Comparison of ENCODE assay signal across 9 cellular contexts in the genomic region with DNA sequence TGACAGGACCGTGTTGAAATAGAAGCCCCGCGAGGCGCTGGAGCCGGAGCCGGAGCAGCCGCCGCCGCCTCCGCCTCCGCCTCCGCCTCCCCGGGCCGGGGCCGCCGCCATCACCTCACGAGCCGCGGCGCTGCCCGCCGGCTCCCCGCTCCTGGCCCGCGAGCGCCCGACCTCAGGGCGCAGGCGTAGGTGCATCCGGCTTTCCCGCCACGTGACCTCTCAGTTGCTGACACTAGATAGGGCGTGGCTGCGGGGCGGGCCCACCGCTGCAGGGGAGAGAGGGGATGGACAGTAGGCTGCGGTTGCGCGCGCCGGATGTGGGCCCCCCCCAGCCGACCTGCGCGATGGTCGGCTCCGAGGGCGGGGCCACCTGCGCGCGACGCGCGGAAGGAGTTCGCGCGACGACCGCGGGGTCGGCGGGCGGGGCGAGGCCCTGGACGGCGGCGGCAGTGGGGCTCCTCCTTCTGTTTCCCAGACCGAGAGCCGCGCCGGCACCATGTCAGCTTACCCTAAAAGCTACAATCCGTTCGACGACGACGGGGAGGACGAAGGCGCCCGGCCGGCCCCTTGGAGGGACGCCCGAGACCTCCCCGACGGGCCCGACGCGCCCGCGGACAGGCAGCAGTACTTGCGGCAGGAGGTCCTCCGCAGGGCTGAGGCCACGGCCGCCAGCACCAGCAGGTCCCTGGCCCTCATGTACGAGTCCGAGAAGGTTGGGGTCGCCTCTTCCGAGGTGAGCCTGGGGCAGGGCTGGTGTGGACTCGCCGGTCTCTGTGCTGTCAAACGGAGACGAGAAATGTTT. TPM values are rescaled to one million over a fixed set of nuclear protein-coding genes. Genes with fewer than 3 reads are reported as not detected.
DNase-seq lines count a peak whose midpoint lies in the region; ATAC-seq, FAIRE-seq and TF ChIP-seq lines count a peak whose summit lies in the region.
"Had no signal": no experiment of that assay in that cellular context is flagged by ENCODE, and none has a peak within 500 bp of the region (broad histone marks: within the 10 kb centered on the region; RNA-seq: fewer than 3 reads in every experiment).

A gene (minus strand): TSS at position 197 of the 802 bp plus-strand sequence. CDS start 86 bp downstream, at position 111.
A gene (plus strand): TSS at position 393 of the 802 bp plus-strand sequence. CDS start 104 bp downstream, at position 497.

- H3K4me1 ChIP-seq in kidney (ENCODE audit: control insufficient read depth in 1 of 2, insufficient read depth in 1 of 2, low read depth in 1 of 2, low read length in 2 of 2): peaks cover 12 to 19% of the 10 kb centered on the region in 2 donors

- peak within 1 kb of the TSS; percentile 84 to 86 for H3K27ac ChIP-seq in kidney (ENCODE audit: low read depth in 2 of 2, low read length in 2 of 2)

- peak within 1 kb of the TSS; percentile 74 to 88 for H3K4me3 ChIP-seq in kidney (ENCODE audit: low read length in 2 of 2)

- peak; percentile 93 for TF ChIP-seq POLR2A in GM19193 (IDR thresholded peaks at IDR 0.05; ENCODE audit: extremely low read depth, insufficient read depth, insufficient read length)

- TF ChIP-seq CTCF in kidney (IDR thresholded peaks at IDR 0.05; ENCODE audit: borderline replicate concordance, extremely low read depth, insufficient read depth): peak; percentile 2

- peak; percentile 94 to 95 for DNase-seq in AML-193 (lab: John Stamatoyannopoulos, UW)
- DNase-seq in NCI-H510A (lab: John Stamatoyannopoulos, UW): peak; percentile 88
- DNase-seq in activated CD4-positive, alpha-beta T cell treated with anti-CD3 and anti-CD28 coated beads for 24 hours (ENCODE audit: low read depth in 2 of 2): peak; percentile 96 to 97
- DNase-seq in cerebellum (ENCODE audit: low spot score): peak; percentile 99
- DNase-seq in kidney: peak; percentile 100
- DNase-seq in stimulated activated CD4-positive, alpha-beta T cell treated with anti-CD3 and anti-CD28 coated beads, Interleukin-15, amount 100 ng/mL, for 1 hour (ENCODE audit: low read depth in 1 of 2, low spot score in 1 of 2): peak; percentile 95 to 97

- ATAC-seq in HG03432 (IDR thresholded peaks at IDR 0.05; ENCODE audit: unreplicated experiment): peak; percentile 88

- no peaks in the 10 kb centered on the region for H3K36me3 ChIP-seq in kidney (ENCODE audit: control insufficient read depth in 1 of 2, insufficient read depth in 2 of 2, low read length in 2 of 2)

- no peak for FAIRE-seq in kidney (lab: Jason Lieb, UNC)
- FAIRE-seq: TTC549 had no signal

- no peaks in the 10 kb centered on the region for H3K9me3 ChIP-seq in kidney (ENCODE audit: control insufficient read depth in 1 of 2, low read length in 2 of 2)

- intact Hi-C loops in kidney (cut with DNase I): no loop called here

- H3K9ac ChIP-seq in kidney (ENCODE audit: low read length in 2 of 2): peak within 1 kb of the TSS; percentile 45 to 85

RNA-seq across cellular contexts. Expression of the first gene that starts in this region (rescaled TPM):
- 67.2 TPM for total RNA-seq in cerebellum
- total RNA-seq in kidney: 92.8 TPM
- 37.3 TPM for polyA plus RNA-seq in kidney (ENCODE audit: insufficient read depth, low read depth, low replicate concordance)

RNA-seq across cellular contexts. Expression of the second gene that starts in this region (rescaled TPM):
- total RNA-seq in cerebellum: 7.8 TPM
- 25.4 TPM for total RNA-seq in kidney
- 26.8 TPM for polyA plus RNA-seq in kidney (ENCODE audit: insufficient read depth, low read depth, low replicate concordance)

Comparison
In these comparisons a context has a peak if more than half of its experiments do, and no peak if none do; other contexts are left out.
1. Peak in every context shown above with its lines: DNase-seq, ATAC-seq, H3K4me3 ChIP-seq and H3K27ac ChIP-seq.